ENCODE assay signal across 1 cellular context in genomic region chr9:37422289-37423104, GRCh38.
TF ChIP-seq lines count a peak whose summit lies in the region.

TSS of gene GRHPR (plus strand) at chr9:37422696. CDS start at chr9:37422751, 55 bp downstream.

TF ChIP-seq in K562, 482 proteins besides CTCF, POLR2A, EP300 and RAD21 (continued from another document):
- no peak; a peak in 1 of 4 replicates for TF ChIP-seq ZNF318 (IDR thresholded peaks at IDR 0.05; ENCODE audit: borderline replicate concordance in 1 of 2, low read depth in 1 of 2)
- no peak for TF ChIP-seq IRF9 (tag; IDR thresholded peaks at IDR 0.05)
- TF ChIP-seq FOSL1 (tag; conservative IDR thresholded peaks at IDR 0.05): peak; percentile 65
- no peak for TF ChIP-seq SMARCB1 (IDR thresholded peaks at IDR 0.05; ENCODE audit: insufficient read length, low read depth)
- peak; percentile 87 to 95 for TF ChIP-seq MAZ (CRISPR knock-in tag; conservative IDR thresholded peaks at IDR 0.05 in 1 of 2, IDR thresholded peaks at IDR 0.05 in 1 of 2)
- TF ChIP-seq ZBTB49 (CRISPR knock-in tag; IDR thresholded peaks at IDR 0.05; ENCODE audit: borderline replicate concordance): peak; percentile 59; the same call in 1 of the 2 replicates
- TF ChIP-seq ZNF75A (CRISPR knock-in tag; IDR thresholded peaks at IDR 0.05): 0 out of 2 replicates have a peak, but pooled peaks have one; percentile 66
- no peak for TF ChIP-seq ZNF121 (CRISPR knock-in tag; conservative IDR thresholded peaks at IDR 0.05)
- no peak for TF ChIP-seq ILF3 (IDR thresholded peaks at IDR 0.05; ENCODE audit: borderline replicate concordance)
- no peak for TF ChIP-seq IRF1 (CRISPR knock-in tag; IDR thresholded peaks at IDR 0.05; ENCODE audit: borderline replicate concordance)
- peak; percentile 41; the same call in 1 of the 2 replicates for TF ChIP-seq NR4A1 (CRISPR knock-in tag; IDR thresholded peaks at IDR 0.05)
- no peak; the same call in 1 of the 2 replicates for TF ChIP-seq NR4A1 (tag; IDR thresholded peaks at IDR 0.05)
- peak; percentile 82; the same call in 1 of the 2 replicates for TF ChIP-seq RB1 (IDR thresholded peaks at IDR 0.05; ENCODE audit: low read depth)
- TF ChIP-seq PKNOX1 (IDR thresholded peaks at IDR 0.05): peak; percentile 91
- TF ChIP-seq ZBTB43 (CRISPR knock-in tag; IDR thresholded peaks at IDR 0.05): peak; percentile 83; the same call in 1 of the 2 replicates
- TF ChIP-seq PBX2 (CRISPR knock-in tag; IDR thresholded peaks at IDR 0.05; ENCODE audit: low read depth): peak; percentile 34; the same call in 1 of the 2 replicates
- TF ChIP-seq PBX2 (tag; conservative IDR thresholded peaks at IDR 0.05; ENCODE audit: low read depth): peak; percentile 28; the same call in 1 of the 2 replicates
- no peak for TF ChIP-seq SNAPC5 (CRISPR knock-in tag; IDR thresholded peaks at IDR 0.05)
- peak; percentile 57 for TF ChIP-seq GABPA (tag; conservative IDR thresholded peaks at IDR 0.05; ENCODE audit: low read depth)
- peak; percentile 4; the same call in 1 of the 2 replicates for TF ChIP-seq ZNF239 (CRISPR knock-in tag; IDR thresholded peaks at IDR 0.05)
- peak; percentile 20; the same call in 1 of the 2 replicates for TF ChIP-seq ZBTB12 (CRISPR knock-in tag; IDR thresholded peaks at IDR 0.05)
- TF ChIP-seq POLR3A (IDR thresholded peaks at IDR 0.05; ENCODE audit: borderline replicate concordance, extremely low read depth, insufficient read depth, insufficient read length): no peak
- no peak for TF ChIP-seq ZNF282 (CRISPR knock-in tag; IDR thresholded peaks at IDR 0.05)
- no peak for TF ChIP-seq BMI1 (IDR thresholded peaks at IDR 0.05; ENCODE audit: low read length)
- no peak for TF ChIP-seq ZNF277 (CRISPR knock-in tag; IDR thresholded peaks at IDR 0.05; ENCODE audit: borderline replicate concordance)
- peak; percentile 78 for TF ChIP-seq ZZZ3 (IDR thresholded peaks at IDR 0.05)
